In the genomic region with DNA sequence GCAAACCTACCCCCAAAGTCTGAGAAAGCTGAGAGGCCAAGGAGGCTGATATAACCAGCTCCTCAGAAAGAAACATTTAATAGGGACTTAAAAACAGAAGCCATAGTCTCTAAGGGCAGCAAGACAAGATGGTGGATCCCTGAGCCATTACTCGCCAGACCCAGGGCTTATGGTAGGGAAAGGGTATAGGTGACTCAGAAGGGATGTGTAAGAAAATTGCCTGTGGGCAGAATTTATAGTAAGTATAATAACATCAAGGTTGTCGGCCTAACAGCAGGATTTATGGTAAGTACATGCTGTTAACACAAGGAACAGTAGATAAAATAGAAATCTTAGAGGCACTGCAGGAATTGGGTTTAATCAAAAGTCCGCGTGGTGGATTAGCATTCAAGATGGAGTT, we compare ENCODE assay signal across 27 cellular contexts.
"Had no signal": no experiment of that assay in that cellular context is flagged by ENCODE, and none has a peak within 500 bp of the region (broad histone marks: within the 10 kb centered on the region; RNA-seq: fewer than 3 reads in every experiment).

No MANE protein-coding gene starts in this region.

- H3K27me3 ChIP-seq: body of pancreas, esophagus muscularis mucosa, right lobe of liver, uterus had no signal

- H3K36me3 Mint-ChIP-seq: activated naive CD8-positive, alpha-beta T cell; natural killer cell treated with Interleukin-12 subunit alpha and Interleukin-12 subunit beta and Interleukin-15 and Interleukin-18, amount 100 ng/mL, for 72 hours; stimulated activated effector memory CD8-positive, alpha-beta T cell treated with anti-CD3 and anti-CD28 coated beads, Interleukin-12 subunit alpha, Interleukin-12 subunit beta, amount 100 ng/mL, for 72 hours; type B pancreatic cell had no signal

- H3K36me3 ChIP-seq: esophagus muscularis mucosa, left ventricle myocardium inferior, right lobe of liver, uterus had no signal

- H3K4me1 ChIP-seq: body of pancreas, left ventricle myocardium inferior, right lobe of liver, uterus had no signal

- H3K27ac ChIP-seq: body of pancreas, coronary artery, esophagus muscularis mucosa, left ventricle myocardium inferior, right lobe of liver, skin epidermis, uterus had no signal

- ATAC-seq: body of pancreas; mucosa of descending colon; natural killer cell treated with Interleukin-12 subunit alpha and Interleukin-12 subunit beta and Interleukin-15 and Interleukin-18, amount 100 ng/mL, for 72 hours; right lobe of liver; stimulated activated effector memory CD8-positive, alpha-beta T cell treated with anti-CD3 and anti-CD28 coated beads, Interleukin-12 subunit alpha, Interleukin-12 subunit beta, amount 100 ng/mL, for 72 hours; stimulated activated naive CD8-positive, alpha-beta T cell treated with anti-CD3 and anti-CD28 coated beads, Interleukin-15, amount 100 ng/mL, for 72 hours had no signal

- H3K27ac Mint-ChIP-seq: activated B cell treated with CpG ODN at 0.5 μM for 24 hours; activated naive CD8-positive, alpha-beta T cell; endodermal cell; natural killer cell treated with Interleukin-12 subunit alpha and Interleukin-12 subunit beta and Interleukin-15 and Interleukin-18, amount 100 ng/mL, for 72 hours; stimulated activated effector memory CD8-positive, alpha-beta T cell treated with anti-CD3 and anti-CD28 coated beads, Interleukin-12 subunit alpha, Interleukin-12 subunit beta, amount 100 ng/mL, for 72 hours; stimulated activated naive CD8-positive, alpha-beta T cell treated with anti-CD3 and anti-CD28 coated beads, Interleukin-15, amount 100 ng/mL, for 72 hours; T-helper 2 cell treated with Interferon-gamma antibody and Interleukin-4, amounts not matched to agents 5 μg/mL and 100 μg/mL, for 36 hours; type B pancreatic cell had no signal

- FAIRE-seq: islet of Langerhans had no signal

- H3K9me3 Mint-ChIP-seq: activated B cell treated with CpG ODN at 0.5 μM for 24 hours; endodermal cell; natural killer cell treated with Interleukin-12 subunit alpha and Interleukin-12 subunit beta and Interleukin-15 and Interleukin-18, amount 100 ng/mL, for 72 hours; stimulated activated effector memory CD8-positive, alpha-beta T cell treated with anti-CD3 and anti-CD28 coated beads, Interleukin-12 subunit alpha, Interleukin-12 subunit beta, amount 100 ng/mL, for 72 hours; stimulated activated naive CD8-positive, alpha-beta T cell treated with anti-CD3 and anti-CD28 coated beads, Interleukin-15, amount 100 ng/mL, for 72 hours; T-helper 2 cell treated with Interferon-gamma antibody and Interleukin-4, amounts not matched to agents 5 μg/mL and 100 μg/mL, for 36 hours; type B pancreatic cell had no signal

- DNase-seq: activated B cell treated with CpG ODN at 0.5 μM for 24 hours; activated CD8-positive, alpha-beta memory T cell treated with anti-CD3 and anti-CD28 coated beads for 24 hours; activated effector memory CD4-positive, alpha-beta T cell treated with Interleukin-2 at 50 U/mL for 16 hours; activated naive CD4-positive, alpha-beta T cell treated with Interleukin-2 at 50 U/mL for 16 hours; aorta; body of pancreas; endodermal cell; foreskin melanocyte; left ventricle myocardium inferior; mucosa of descending colon; right lobe of liver; stimulated activated CD4-positive, alpha-beta T cell treated with anti-CD3 and anti-CD28 coated beads, Interleukin-12 subunit alpha, Interleukin-12 subunit beta, amount 100 ng/mL, for 4 hours; stimulated activated CD4-positive, alpha-beta T cell treated with anti-CD3 and anti-CD28 coated beads, Interleukin-4, amount 100 ng/mL, for 1 hour; stimulated activated naive CD8-positive, alpha-beta T cell treated with anti-CD3 and anti-CD28 coated beads, Interleukin-15, amount 100 ng/mL, for 72 hours; substantia nigra; T-helper 1 cell; uterus had no signal

- H3K4me3 ChIP-seq: body of pancreas, coronary artery, esophagus muscularis mucosa, left ventricle myocardium inferior, lung, mucosa of descending colon, right lobe of liver, skin epidermis, uterus had no signal

- H3K27me3 Mint-ChIP-seq: activated B cell treated with CpG ODN at 0.5 μM for 24 hours; activated naive CD8-positive, alpha-beta T cell; natural killer cell treated with Interleukin-12 subunit alpha and Interleukin-12 subunit beta and Interleukin-15 and Interleukin-18, amount 100 ng/mL, for 72 hours; stimulated activated naive CD8-positive, alpha-beta T cell treated with anti-CD3 and anti-CD28 coated beads, Interleukin-15, amount 100 ng/mL, for 72 hours; type B pancreatic cell had no signal

- H3K4me3 Mint-ChIP-seq: activated B cell treated with CpG ODN at 0.5 μM for 24 hours; activated naive CD8-positive, alpha-beta T cell; endodermal cell; natural killer cell treated with Interleukin-12 subunit alpha and Interleukin-12 subunit beta and Interleukin-15 and Interleukin-18, amount 100 ng/mL, for 72 hours; stimulated activated effector memory CD8-positive, alpha-beta T cell treated with anti-CD3 and anti-CD28 coated beads, Interleukin-12 subunit alpha, Interleukin-12 subunit beta, amount 100 ng/mL, for 72 hours; stimulated activated naive CD8-positive, alpha-beta T cell treated with anti-CD3 and anti-CD28 coated beads, Interleukin-15, amount 100 ng/mL, for 72 hours; T-helper 2 cell treated with Interferon-gamma antibody and Interleukin-4, amounts not matched to agents 5 μg/mL and 100 μg/mL, for 36 hours; type B pancreatic cell had no signal

- H3K9me3 ChIP-seq: body of pancreas, esophagus muscularis mucosa, mucosa of descending colon, right lobe of liver, uterus had no signal

- H3K4me1 Mint-ChIP-seq: activated B cell treated with CpG ODN at 0.5 μM for 24 hours; endodermal cell; stimulated activated effector memory CD8-positive, alpha-beta T cell treated with anti-CD3 and anti-CD28 coated beads, Interleukin-12 subunit alpha, Interleukin-12 subunit beta, amount 100 ng/mL, for 72 hours; stimulated activated naive CD8-positive, alpha-beta T cell treated with anti-CD3 and anti-CD28 coated beads, Interleukin-15, amount 100 ng/mL, for 72 hours had no signal
